ENCODE assay signal across 1 cellular context in genomic region chr19:15381864-15382263, GRCh38.
TF ChIP-seq lines count a peak whose summit lies in the region.

No MANE protein-coding gene starts in this region.

TF ChIP-seq in GM12878, 131 proteins besides CTCF, POLR2A, EP300 and RAD21:
- TF ChIP-seq HDAC6 (IDR thresholded peaks at IDR 0.05; ENCODE audit: unreplicated experiment) (no peak), PAX5 (IDR thresholded peaks at IDR 0.05; ENCODE audit: borderline replicate concordance, low read depth, low read length) (no peak), BHLHE40 (IDR thresholded peaks at IDR 0.05; ENCODE audit: borderline replicate concordance in 1 of 2, low read depth in 2 of 2, low read length in 1 of 2) (no peak), POLR2AphosphoS2 (IDR thresholded peaks at IDR 0.05; ENCODE audit: low read depth, low read length) (no peak), GABPA (IDR thresholded peaks at IDR 0.05; ENCODE audit: low read depth) (no peak), PML (IDR thresholded peaks at IDR 0.05; ENCODE audit: low read length) (no peak), FOS (IDR thresholded peaks at IDR 0.05; ENCODE audit: borderline replicate concordance, extremely low read depth, insufficient read length) (no peak), YY1 (IDR thresholded peaks at IDR 0.05; ENCODE audit: low read depth, low read length) (no peak), ZBTB11 (CRISPR knock-in tag; IDR thresholded peaks at IDR 0.05) (no peak), MTA3 (IDR thresholded peaks at IDR 0.05; ENCODE audit: borderline replicate concordance, low read length) (no peak), SRF (IDR thresholded peaks at IDR 0.05; ENCODE audit: low read depth in 2 of 2, low read length in 2 of 2) (no peak), NFIC (IDR thresholded peaks at IDR 0.05; ENCODE audit: low read depth, low read length) (no peak), PKNOX1 (IDR thresholded peaks at IDR 0.05) (no peak), RELB (IDR thresholded peaks at IDR 0.05; ENCODE audit: low read depth) (no peak), ZNF24 (IDR thresholded peaks at IDR 0.05) (no peak), ZNF274 (IDR thresholded peaks at IDR 0.05; ENCODE audit: insufficient read depth, insufficient read length) (no peak), ATF2 (IDR thresholded peaks at IDR 0.05; ENCODE audit: low read length) (no peak), YBX1 (IDR thresholded peaks at IDR 0.05) (no peak)
